In genomic region chr5:146339715-146340259, GRCh38 we compare ENCODE assay signal across 18 cellular contexts. TPM values are rescaled to one million over a fixed set of nuclear protein-coding genes. Genes with fewer than 3 reads are reported as not detected.
A peak's percentile ranks its signal among the peaks of the same experiment; 100 is the strongest.
DNase-seq lines count a peak whose midpoint lies in the region; ATAC-seq and TF ChIP-seq lines count a peak whose summit lies in the region.
"Had no signal": no experiment of that assay in that cellular context is flagged by ENCODE, and none has a peak within 500 bp of the region (broad histone marks: within the 10 kb centered on the region; RNA-seq: fewer than 3 reads in every experiment).

No MANE protein-coding gene starts in this region.

- H3K4me2 ChIP-seq in neuronal stem cell (ENCODE audit: insufficient read depth, low read length, poor library complexity, severe bottlenecking): no peak overlapping the region
- H3K4me2 ChIP-seq: BLaER1 treated with 17β-estradiol and CSF1 and Interleukin-3, amounts not matched to agents 10 nM and 100 nM had no signal

- H3K27ac ChIP-seq in HUES48 (ENCODE audit: low read depth, low read length): no peak overlapping the region
- H3K27ac ChIP-seq in neuronal stem cell (replicated peaks; ENCODE audit: low read length): no peak overlapping the region
- H3K27ac ChIP-seq in uterus: no peak overlapping the region
- H3K27ac ChIP-seq: 22Rv1; BLaER1 treated with 17β-estradiol and CSF1 and Interleukin-3, amounts not matched to agents 10 nM and 100 nM; esophagus muscularis mucosa; heart left ventricle; SJSA1; upper lobe of right lung had no signal

- no peak overlapping the region for H2AFZ ChIP-seq in neuronal stem cell (ENCODE audit: low read length)

- H4K91ac ChIP-seq in neuronal stem cell (ENCODE audit: low read depth, low read length, poor library complexity): no peak overlapping the region

- H2BK5ac ChIP-seq in neuronal stem cell (ENCODE audit: low read length): no peak overlapping the region

- H3K9ac ChIP-seq in HUES48 (ENCODE audit: low read depth, low read length) (no peak overlapping the region), neuronal stem cell (ENCODE audit: low read depth, low read length, poor library complexity) (no peak overlapping the region)
- H3K9ac ChIP-seq: BLaER1 treated with 17β-estradiol and CSF1 and Interleukin-3, amounts not matched to agents 10 nM and 100 nM had no signal

- intact Hi-C loops in uterus (cut with DNase I; ENCODE audit: low total_unique reads): no loop called here

- H3K4ac ChIP-seq in neuronal stem cell (ENCODE audit: low read length): no peak overlapping the region

- H2BK12ac ChIP-seq in neuronal stem cell (ENCODE audit: low read length): no peak overlapping the region

- H3K4me3 ChIP-seq in HUES48 (ENCODE audit: low read depth, low read length) (0 out of 2 replicates have a peak overlapping the region, but pooled peaks have one; percentile 2), neuronal stem cell (ENCODE audit: low read length in 2 of 2) (peak overlapping the region in 1 of 2 donors; percentile 49), uterus (no peak overlapping the region)
- H3K4me3 ChIP-seq: BLaER1 treated with 17β-estradiol and CSF1 and Interleukin-3, amounts not matched to agents 10 nM and 100 nM; SJSA1; upper lobe of right lung had no signal

- H2BK15ac ChIP-seq in neuronal stem cell (ENCODE audit: low read length): no peak overlapping the region

- H3K4me1 ChIP-seq in HUES48 (ENCODE audit: control insufficient read depth, insufficient read depth, low read length): peaks cover 33% of the 10 kb centered on the region
- peaks cover 2% of the 10 kb centered on the region in 2 donors for H3K4me1 ChIP-seq in neuronal stem cell (ENCODE audit: control insufficient read depth in 2 of 2, insufficient read depth in 1 of 2, low read depth in 1 of 2, low read length in 2 of 2)
- H3K4me1 ChIP-seq in uterus: no peaks in the 10 kb centered on the region
- H3K4me1 ChIP-seq: BLaER1 treated with 17β-estradiol and CSF1 and Interleukin-3, amounts not matched to agents 10 nM and 100 nM had no signal

- WGBS in neuronal stem cell (ENCODE audit: extremely low coverage in 2 of 2, insufficient read length in 2 of 2, insufficient replicate concordance in 1 of 2), 2 donors: no CpG with 5 or more reads among the region's 44 CpGs

- peak; percentile 10 for ATAC-seq in esophagus mucosa

- H3K27me3 ChIP-seq in HUES48 (ENCODE audit: control insufficient read depth, insufficient read depth, low read length) (peaks cover 100% of the 10 kb centered on the region), neuronal stem cell (ENCODE audit: control insufficient read depth in 3 of 3, insufficient read depth in 3 of 3, low read depth in 1 of 3, low read length in 3 of 3) (peaks cover 59 to 98% (median 96%) of the 10 kb centered on the region in 3 experiments), uterus (peaks cover 0 to 86% of the 10 kb centered on the region in 2 donors)

- H4K8ac ChIP-seq in neuronal stem cell (ENCODE audit: low read depth, low read length): no peak overlapping the region

- H2AK5ac ChIP-seq in neuronal stem cell (ENCODE audit: low read depth, low read length): no peak overlapping the region

- no peak overlapping the region for H3K18ac ChIP-seq in neuronal stem cell (ENCODE audit: low read length)

- TF ChIP-seq POLR2A in uterus (IDR thresholded peaks at IDR 0.05): no peak

- H3K23ac ChIP-seq in neuronal stem cell (ENCODE audit: low read depth, low read length, poor library complexity): peak overlapping the region; percentile 90

- H3K79me1 ChIP-seq in neuronal stem cell (ENCODE audit: low read depth, low read length): no peaks in the 10 kb centered on the region

- peak; percentile 56 for DNase-seq in DMS53 (lab: John Stamatoyannopoulos, UW)
- DNase-seq in DMS53 treated with DMSO at 0.1 percent for 48 hours (lab: John Stamatoyannopoulos, UW; ENCODE audit: unreplicated experiment): no peak
- no peak for DNase-seq in neuronal stem cell (ENCODE audit: low spot score)
- no peak for DNase-seq in NCI-H2107 treated with DMSO at 0.1 percent for 48 hours (lab: John Stamatoyannopoulos, UW; ENCODE audit: unreplicated experiment)
- no peak for DNase-seq in uterus
- no peak for DNase-seq in middle frontal gyrus (ENCODE audit: extremely low spot score, low spot score)
- DNase-seq: activated effector memory CD4-positive, alpha-beta T cell treated with anti-CD3 and anti-CD28 coated beads, Interleukin-2, amount 50 U/mL, for 16 hours; DMS 273 treated with DMSO at 0.1 percent for 48 hours; NCI-H187 had no signal

- no peak overlapping the region for H3K14ac ChIP-seq in neuronal stem cell (ENCODE audit: low read length)

- H3K9me3 ChIP-seq in HUES48 (ENCODE audit: control insufficient read depth, insufficient read depth, low read length) (no peaks in the 10 kb centered on the region), neuronal stem cell (replicated peaks in 1 of 2; ENCODE audit: control insufficient read depth in 2 of 2, insufficient read depth in 1 of 2, low read depth in 1 of 2, low read length in 2 of 2) (peaks cover 0 to 2% of the 10 kb centered on the region in 2 donors), uterus (no peaks in the 10 kb centered on the region)
- H3K9me3 ChIP-seq: esophagus muscularis mucosa, heart left ventricle, upper lobe of right lung had no signal

- no peak overlapping the region for H2BK120ac ChIP-seq in neuronal stem cell (ENCODE audit: low read depth, low read length)

- no peak for TF ChIP-seq CTCF in uterus (IDR thresholded peaks at IDR 0.05)

- no peaks in the 10 kb centered on the region for H3K36me3 ChIP-seq in HUES48 (ENCODE audit: control insufficient read depth, insufficient read depth, low read length)
- no peaks in the 10 kb centered on the region for H3K36me3 ChIP-seq in neuronal stem cell (replicated peaks in 1 of 2; ENCODE audit: control insufficient read depth in 2 of 2, insufficient read depth in 2 of 2, low read length in 2 of 2)
- no peaks in the 10 kb centered on the region for H3K36me3 ChIP-seq in uterus
- H3K36me3 ChIP-seq: BLaER1 treated with 17β-estradiol and CSF1 and Interleukin-3, amounts not matched to agents 10 nM and 100 nM; esophagus muscularis mucosa; heart left ventricle; SJSA1; upper lobe of right lung had no signal

RNA-seq across cellular contexts. Expression of gene POU4F3, which starts 1.1 kb away (rescaled TPM):
- total RNA-seq in esophagus mucosa (not detected), uterus (under 1 TPM in 1 of 4 donors, not detected in 3; 0.30 TPM)
- 0.06 TPM for polyA plus RNA-seq in neuronal stem cell (2013, experiment 1 of 2)
- 0.04 TPM for polyA plus RNA-seq in neuronal stem cell (2013, experiment 2 of 2)
- total RNA-seq: dermis blood vessel endothelial cell, upper lobe of right lung had no signal
